ENCODE assay signal across 28 cellular contexts in genomic region chrX:103407776-103408175, GRCh38.
"Had no signal": no experiment of that assay in that cellular context is flagged by ENCODE, and none has a peak within 500 bp of the region (broad histone marks: within the 10 kb centered on the region; RNA-seq: fewer than 3 reads in every experiment).

No MANE protein-coding gene starts in this region.

- H3K27ac ChIP-seq: stomach, suprapubic skin, testis, thoracic aorta, thyroid gland, tibial artery, tibial nerve, transverse colon, upper lobe of left lung, upper lobe of right lung, uterus, vagina had no signal

- H3K9me3 ChIP-seq: stomach, suprapubic skin, testis, thoracic aorta, thyroid gland, tibial artery, tibial nerve, transverse colon, upper lobe of left lung, upper lobe of right lung, uterus, vagina had no signal

- H3K27me3 ChIP-seq: stomach, suprapubic skin, testis, thyroid gland, tibial artery, transverse colon, upper lobe of left lung, upper lobe of right lung, uterus, vagina had no signal

- DNase-seq: stimulated activated CD4-positive, alpha-beta T cell treated with anti-CD3 and anti-CD28 coated beads, Interleukin-2, amount 100 ng/mL, for 48 hours; stimulated activated CD4-positive, alpha-beta T cell treated with anti-CD3 and anti-CD28 coated beads, Interleukin-4, amount 100 ng/mL, for 1 hour; stimulated activated CD4-positive, alpha-beta T cell treated with anti-CD3 and anti-CD28 coated beads, Interleukin-4, amount 100 ng/mL, for 24 hours; stimulated activated CD4-positive, alpha-beta T cell treated with anti-CD3 and anti-CD28 coated beads, Interleukin-4, amount 100 ng/mL, for 4 hours; stimulated activated CD8-positive, alpha-beta memory T cell treated with anti-CD3 and anti-CD28 coated beads, Interleukin-4, amount 100 ng/mL, for 48 hours; stimulated activated naive B cell treated with anti-CD40 and anti-IgM and Interleukin-4, amounts not matched to agents 10 μg/mL and 1 μg/mL and 100 μg/mL, for 72 hours; stimulated activated naive CD4-positive, alpha-beta T cell; stimulated activated naive CD4-positive, alpha-beta T cell treated with Interleukin-2 at 50 U/mL for 16 hours; stimulated activated naive CD8-positive, alpha-beta T cell treated with anti-CD3 and anti-CD28 coated beads, Interleukin-15, amount 100 ng/mL, for 72 hours; stimulated activated naive CD8-positive, alpha-beta T cell treated with anti-CD3 and anti-CD28 coated beads, Interleukin-15, Interleukin-2, amounts not matched to agents 100 U/mL and 50 U/mL, for 24 hours; stomach; substantia nigra; testis; thyroid gland; tibial artery; transverse colon; trophoblast cell; upper lobe of left lung; upper lobe of right lung; uterus had no signal

- H3K4me3 Mint-ChIP-seq: stimulated activated effector memory CD8-positive, alpha-beta T cell treated with anti-CD3 and anti-CD28 coated beads, Interleukin-12 subunit alpha, Interleukin-12 subunit beta, amount 100 ng/mL, for 72 hours; stimulated activated memory B cell treated with anti-CD40 and anti-IgM and Interleukin-4, amounts not matched to agents 10 μg/mL and 1 μg/mL and 100 μg/mL, for 72 hours; stimulated activated naive B cell treated with anti-CD40 and anti-IgM and Interleukin-4, amounts not matched to agents 10 μg/mL and 1 μg/mL and 100 μg/mL, for 72 hours; stimulated activated naive CD8-positive, alpha-beta T cell treated with anti-CD3 and anti-CD28 coated beads, Interleukin-15, amount 100 ng/mL, for 72 hours; stimulated activated naive CD8-positive, alpha-beta T cell treated with anti-CD3 and anti-CD28 coated beads, Interleukin-15, Interleukin-2, amounts not matched to agents 100 ng/mL and 50 ng/mL, for 24 hours; type B pancreatic cell had no signal

- H3K27ac Mint-ChIP-seq: stimulated activated effector memory CD8-positive, alpha-beta T cell treated with anti-CD3 and anti-CD28 coated beads, Interleukin-12 subunit alpha, Interleukin-12 subunit beta, amount 100 ng/mL, for 72 hours; stimulated activated memory B cell treated with anti-CD40 and anti-IgM and Interleukin-4, amounts not matched to agents 10 μg/mL and 1 μg/mL and 100 μg/mL, for 72 hours; stimulated activated naive B cell treated with anti-CD40 and anti-IgM and Interleukin-4, amounts not matched to agents 10 μg/mL and 1 μg/mL and 100 μg/mL, for 72 hours; stimulated activated naive CD8-positive, alpha-beta T cell treated with anti-CD3 and anti-CD28 coated beads, Interleukin-15, amount 100 ng/mL, for 72 hours; stimulated activated naive CD8-positive, alpha-beta T cell treated with anti-CD3 and anti-CD28 coated beads, Interleukin-15, Interleukin-2, amounts not matched to agents 100 ng/mL and 50 ng/mL, for 24 hours; type B pancreatic cell had no signal

- H3K27me3 Mint-ChIP-seq: stimulated activated memory B cell treated with anti-CD40 and anti-IgM and Interleukin-4, amounts not matched to agents 10 μg/mL and 1 μg/mL and 100 μg/mL, for 72 hours; stimulated activated naive CD8-positive, alpha-beta T cell treated with anti-CD3 and anti-CD28 coated beads, Interleukin-15, Interleukin-2, amounts not matched to agents 100 ng/mL and 50 ng/mL, for 24 hours; type B pancreatic cell had no signal

- H3K4me1 ChIP-seq: suprapubic skin, testis, thyroid gland, tibial artery, transverse colon, upper lobe of right lung, uterus, vagina had no signal

- H3K36me3 Mint-ChIP-seq: type B pancreatic cell had no signal

- ATAC-seq: stimulated activated effector memory CD8-positive, alpha-beta T cell treated with anti-CD3 and anti-CD28 coated beads, Interleukin-12 subunit alpha, Interleukin-12 subunit beta, amount 100 ng/mL, for 72 hours; stimulated activated memory B cell treated with anti-CD40 and anti-IgM and Interleukin-4, amounts not matched to agents 10 μg/mL and 1 μg/mL and 100 μg/mL, for 72 hours; stimulated activated naive B cell treated with anti-CD40 and anti-IgM and Interleukin-4, amounts not matched to agents 10 μg/mL and 1 μg/mL and 100 μg/mL, for 72 hours; stimulated activated naive CD8-positive, alpha-beta T cell treated with anti-CD3 and anti-CD28 coated beads, Interleukin-15, amount 100 ng/mL, for 72 hours; stimulated activated naive CD8-positive, alpha-beta T cell treated with anti-CD3 and anti-CD28 coated beads, Interleukin-15, Interleukin-2, amounts not matched to agents 100 U/mL and 50 U/mL, for 24 hours; upper lobe of right lung had no signal

- H3K9me3 Mint-ChIP-seq: stimulated activated effector memory CD8-positive, alpha-beta T cell treated with anti-CD3 and anti-CD28 coated beads, Interleukin-12 subunit alpha, Interleukin-12 subunit beta, amount 100 ng/mL, for 72 hours; stimulated activated memory B cell treated with anti-CD40 and anti-IgM and Interleukin-4, amounts not matched to agents 10 μg/mL and 1 μg/mL and 100 μg/mL, for 72 hours; stimulated activated naive CD8-positive, alpha-beta T cell treated with anti-CD3 and anti-CD28 coated beads, Interleukin-15, amount 100 ng/mL, for 72 hours; stimulated activated naive CD8-positive, alpha-beta T cell treated with anti-CD3 and anti-CD28 coated beads, Interleukin-15, Interleukin-2, amounts not matched to agents 100 ng/mL and 50 ng/mL, for 24 hours; type B pancreatic cell had no signal

- H3K4me1 Mint-ChIP-seq: stimulated activated memory B cell treated with anti-CD40 and anti-IgM and Interleukin-4, amounts not matched to agents 10 μg/mL and 1 μg/mL and 100 μg/mL, for 72 hours had no signal
